ENCODE assay signal across 31 cellular contexts in the genomic region with DNA sequence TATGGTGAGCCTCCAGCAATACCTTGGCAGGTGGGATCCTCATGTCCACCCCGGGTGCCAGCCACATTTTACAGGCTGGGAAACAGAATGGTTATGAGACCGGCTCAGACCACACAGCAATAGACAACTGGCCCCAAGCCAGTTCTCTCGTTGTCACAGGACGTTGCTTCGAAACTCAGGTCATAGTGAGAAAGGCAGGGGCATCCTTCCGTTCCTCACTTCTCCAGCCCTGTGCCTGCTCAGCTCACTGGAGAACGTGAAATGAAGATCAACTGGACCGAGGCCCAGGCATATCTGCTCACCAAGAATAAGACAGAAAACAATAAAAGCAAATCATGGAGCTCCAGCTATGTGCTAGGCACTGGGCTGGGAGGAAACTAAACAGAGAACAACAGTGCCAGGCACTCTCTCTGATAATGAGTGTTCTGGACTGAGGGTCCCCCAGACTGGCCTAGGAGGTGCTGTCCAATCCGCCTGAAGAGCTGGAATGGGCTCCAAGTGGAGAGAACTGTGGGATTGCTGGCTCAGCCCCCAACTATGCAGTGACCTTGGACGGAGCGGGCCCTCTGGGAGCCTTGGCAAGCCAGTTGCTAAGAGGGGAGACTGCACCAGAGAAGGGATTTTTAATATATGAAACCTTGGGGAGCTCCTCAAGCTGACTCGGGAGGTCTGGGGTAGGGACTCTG. TPM values are rescaled to one million over a fixed set of nuclear protein-coding genes. Genes with fewer than 3 reads are reported as not detected.
DNase-seq lines count a peak whose midpoint lies in the region; ATAC-seq and TF ChIP-seq lines count a peak whose summit lies in the region.
"Had no signal": no experiment of that assay in that cellular context is flagged by ENCODE, and none has a peak within 500 bp of the region (broad histone marks: within the 10 kb centered on the region; RNA-seq: fewer than 3 reads in every experiment).

No MANE protein-coding gene starts in this region.

- no peaks in the 10 kb centered on the region for H3K4me1 Mint-ChIP-seq in activated T-cell treated with anti-CD3 and anti-CD28 coated beads, Interleukin-2, amount 50 U/mL, for 72 hours (ENCODE audit: low read depth)
- H3K4me1 Mint-ChIP-seq: activated naive CD4-positive, alpha-beta T cell treated with anti-CD3 and anti-CD28 coated beads, Interleukin-2, amount 50 U/mL, for 24 hours had no signal

- peaks cover 0 to 2% of the 10 kb centered on the region in 2 donors for H3K9me3 ChIP-seq in neuronal stem cell (replicated peaks in 1 of 2; ENCODE audit: control insufficient read depth in 2 of 2, insufficient read depth in 1 of 2, low read depth in 1 of 2, low read length in 2 of 2)
- H3K9me3 ChIP-seq: left lung, sigmoid colon, SJSA1, tibial artery had no signal

- H2BK12ac ChIP-seq in neuronal stem cell (ENCODE audit: low read length): no peak overlapping the region

- no peak overlapping the region for H3K4me3 Mint-ChIP-seq in activated T-cell treated with anti-CD3 and anti-CD28 coated beads, Interleukin-2, amount 50 U/mL, for 72 hours
- H3K4me3 Mint-ChIP-seq: activated naive CD4-positive, alpha-beta T cell treated with anti-CD3 and anti-CD28 coated beads, Interleukin-2, amount 50 U/mL, for 24 hours; CD8-positive, alpha-beta T cell; mesothelial cell of epicardium; naive thymus-derived CD8-positive, alpha-beta T cell; stimulated activated naive CD8-positive, alpha-beta T cell treated with anti-CD3 and anti-CD28 coated beads, Interleukin-15, Interleukin-2, amounts not matched to agents 100 ng/mL and 50 ng/mL, for 24 hours had no signal

- peak; percentile 34 for DNase-seq in activated effector memory CD4-positive, alpha-beta T cell treated with anti-CD3 and anti-CD28 coated beads, Interleukin-2, amount 50 U/mL, for 16 hours
- DNase-seq in activated effector memory CD4-positive, alpha-beta T cell treated with Interleukin-2 at 50 U/mL for 16 hours: no peak
- peak; percentile 78 for DNase-seq in Right ventricle myocardium superior
- no peak for DNase-seq in neuronal stem cell (ENCODE audit: low spot score)
- DNase-seq in activated T-cell treated with anti-CD3 and anti-CD28 coated beads, Interleukin-2, amount 50 U/mL, for 72 hours: no peak
- no peak for DNase-seq in AG08396 (ENCODE audit: low spot score)
- no peak for DNase-seq in GM13977 (ENCODE audit: low spot score)
- DNase-seq: 8988T; activated CD4-positive, alpha-beta T cell treated with anti-CD3 and anti-CD28 coated beads for 4 hours; CD8-positive, alpha-beta T cell; cerebellar nuclear complex; DMS153; GOT3; naive thymus-derived CD8-positive, alpha-beta T cell; NCI-H1694 treated with DMSO at 0.1 percent for 48 hours; NCI-H2171; NCI-H524; NK-92 treated with Interleukin-12 subunit alpha and Interleukin-12 subunit beta, amount 100 ng/mL, for 24 hours; sigmoid colon; stimulated activated CD4-positive, alpha-beta T cell treated with anti-CD3 and anti-CD28 coated beads, Interleukin-15, amount 100 ng/mL, for 24 hours; T-helper 1 cell had no signal

- no peak overlapping the region for H3K9ac ChIP-seq in neuronal stem cell (ENCODE audit: low read depth, low read length, poor library complexity)
- H3K9ac ChIP-seq: KMS-11 had no signal

- peak; percentile 86 for ATAC-seq in Right ventricle myocardium superior (ENCODE audit: poor library complexity)
- ATAC-seq in GM19023 (IDR thresholded peaks at IDR 0.05; ENCODE audit: unreplicated experiment): no peak
- ATAC-seq in activated T-cell treated with anti-CD3 and anti-CD28 coated beads, Interleukin-2, amount 50 U/mL, for 72 hours (replicated peaks in 1 of 2): no peak
- ATAC-seq: CD8-positive, alpha-beta T cell; naive thymus-derived CD8-positive, alpha-beta T cell had no signal

- no peaks in the 10 kb centered on the region for H3K9me3 Mint-ChIP-seq in activated T-cell treated with anti-CD3 and anti-CD28 coated beads, Interleukin-2, amount 50 U/mL, for 72 hours
- H3K9me3 Mint-ChIP-seq: activated naive CD4-positive, alpha-beta T cell treated with anti-CD3 and anti-CD28 coated beads, Interleukin-2, amount 50 U/mL, for 24 hours; CD8-positive, alpha-beta T cell; mesothelial cell of epicardium; naive thymus-derived CD8-positive, alpha-beta T cell; stimulated activated naive CD8-positive, alpha-beta T cell treated with anti-CD3 and anti-CD28 coated beads, Interleukin-15, Interleukin-2, amounts not matched to agents 100 ng/mL and 50 ng/mL, for 24 hours had no signal

- no CpG with 5 or more reads among the region's 12 CpGs for WGBS in neuronal stem cell (ENCODE audit: extremely low coverage in 2 of 2, insufficient read length in 2 of 2, insufficient replicate concordance in 1 of 2), 2 donors

- peak overlapping the region; percentile 5 for H2AK5ac ChIP-seq in neuronal stem cell (ENCODE audit: low read depth, low read length)

- no peak overlapping the region for H3K4me3 ChIP-seq in neuronal stem cell (ENCODE audit: low read length in 2 of 2)
- H3K4me3 ChIP-seq: left lung, sigmoid colon, SJSA1, tibial artery had no signal

- peaks cover 2% of the 10 kb centered on the region for H3K79me1 ChIP-seq in neuronal stem cell (ENCODE audit: low read depth, low read length)

- no peak overlapping the region for H2BK120ac ChIP-seq in neuronal stem cell (ENCODE audit: low read depth, low read length)

- H3K14ac ChIP-seq in neuronal stem cell (ENCODE audit: low read length): no peak overlapping the region

- H3K27ac Mint-ChIP-seq in activated T-cell treated with anti-CD3 and anti-CD28 coated beads, Interleukin-2, amount 50 U/mL, for 72 hours: no peak overlapping the region
- H3K27ac Mint-ChIP-seq: CD8-positive, alpha-beta T cell; mesothelial cell of epicardium; naive thymus-derived CD8-positive, alpha-beta T cell; stimulated activated naive CD8-positive, alpha-beta T cell treated with anti-CD3 and anti-CD28 coated beads, Interleukin-15, Interleukin-2, amounts not matched to agents 100 ng/mL and 50 ng/mL, for 24 hours had no signal

- H3K4ac ChIP-seq in neuronal stem cell (ENCODE audit: low read length): no peak overlapping the region

- H3K36me3 ChIP-seq in neuronal stem cell (replicated peaks in 1 of 2; ENCODE audit: control insufficient read depth in 2 of 2, insufficient read depth in 2 of 2, low read length in 2 of 2): no peaks in the 10 kb centered on the region
- H3K36me3 ChIP-seq: left lung, sigmoid colon, SJSA1, tibial artery had no signal

- no peaks in the 10 kb centered on the region for H3K36me3 Mint-ChIP-seq in activated T-cell treated with anti-CD3 and anti-CD28 coated beads, Interleukin-2, amount 50 U/mL, for 72 hours (ENCODE audit: insufficient read depth in 2 of 2)
- H3K36me3 Mint-ChIP-seq: activated naive CD4-positive, alpha-beta T cell treated with anti-CD3 and anti-CD28 coated beads, Interleukin-2, amount 50 U/mL, for 24 hours; CD8-positive, alpha-beta T cell; mesothelial cell of epicardium; naive thymus-derived CD8-positive, alpha-beta T cell had no signal

- no peak overlapping the region for H2AFZ ChIP-seq in neuronal stem cell (ENCODE audit: low read length)

- no peak overlapping the region for H2BK15ac ChIP-seq in neuronal stem cell (ENCODE audit: low read length)

- no peak overlapping the region for H3K4me2 ChIP-seq in neuronal stem cell (ENCODE audit: insufficient read depth, low read length, poor library complexity, severe bottlenecking)
- H3K4me2 ChIP-seq: KMS-11 had no signal

- no peak overlapping the region for H2BK5ac ChIP-seq in neuronal stem cell (ENCODE audit: low read length)

- no peaks in the 10 kb centered on the region for H3K27me3 Mint-ChIP-seq in activated T-cell treated with anti-CD3 and anti-CD28 coated beads, Interleukin-2, amount 50 U/mL, for 72 hours (ENCODE audit: low read depth)
- H3K27me3 Mint-ChIP-seq: activated naive CD4-positive, alpha-beta T cell treated with anti-CD3 and anti-CD28 coated beads, Interleukin-2, amount 50 U/mL, for 24 hours; stimulated activated naive CD8-positive, alpha-beta T cell treated with anti-CD3 and anti-CD28 coated beads, Interleukin-15, Interleukin-2, amounts not matched to agents 100 ng/mL and 50 ng/mL, for 24 hours had no signal

- H3K4me1 ChIP-seq in neuronal stem cell (ENCODE audit: control insufficient read depth in 2 of 2, insufficient read depth in 1 of 2, low read depth in 1 of 2, low read length in 2 of 2): peaks cover 0 to 2% of the 10 kb centered on the region in 2 donors
- H3K4me1 ChIP-seq: sigmoid colon, SJSA1 had no signal

- H4K91ac ChIP-seq in neuronal stem cell (ENCODE audit: low read depth, low read length, poor library complexity): no peak overlapping the region

- intact Hi-C loops in Right ventricle myocardium superior (cut with DNase I): no loop called here

- H3K23ac ChIP-seq in neuronal stem cell (ENCODE audit: low read depth, low read length, poor library complexity): no peak overlapping the region

- peaks cover 0 to 28% (median 2%) of the 10 kb centered on the region in 3 experiments for H3K27me3 ChIP-seq in neuronal stem cell (ENCODE audit: control insufficient read depth in 3 of 3, insufficient read depth in 3 of 3, low read depth in 1 of 3, low read length in 3 of 3)
- H3K27me3 ChIP-seq: SJSA1 had no signal

- H4K8ac ChIP-seq in neuronal stem cell (ENCODE audit: low read depth, low read length): no peak overlapping the region

- no peak for TF ChIP-seq CTCF in GM13977 (IDR thresholded peaks at IDR 0.05; ENCODE audit: extremely low read depth, insufficient read depth, missing control alignments)

- H3K27ac ChIP-seq in neuronal stem cell (replicated peaks; ENCODE audit: low read length): no peak overlapping the region
- H3K27ac ChIP-seq: KMS-11, left lung, SJSA1, tibial artery had no signal

- H3K18ac ChIP-seq in neuronal stem cell (ENCODE audit: low read length): no peak overlapping the region

- in situ Hi-C loops in GM13977 (cut with MboI; ENCODE audit: low pct_unique_long_range_greater_than_20kb, low sequenced_read_pairs, unreplicated experiment): no loop called here

RNA-seq across cellular contexts. Expression of a gene that starts 18.8 kb away (rescaled TPM):
- total RNA-seq in Right ventricle myocardium superior: 10.6 TPM
- polyA plus RNA-seq in neuronal stem cell (2013, experiment 1 of 2): 5.6 TPM
- 4.9 TPM for polyA plus RNA-seq in neuronal stem cell (2013, experiment 2 of 2)
- under 1 TPM; 0.39 to 0.67 TPM for total RNA-seq in activated T-cell treated with anti-CD3 and anti-CD28 coated beads, Interleukin-2, amount 50 U/mL, for 72 hours
- total RNA-seq: CD8-positive, alpha-beta T cell; naive thymus-derived CD8-positive, alpha-beta T cell; SJSA1 had no signal

RNA-seq across cellular contexts. Expression of a gene that starts 28.0 kb away (rescaled TPM):
- total RNA-seq in Right ventricle myocardium superior: not detected
- polyA plus RNA-seq in neuronal stem cell (2013, experiment 1 of 2): not detected
- not detected for polyA plus RNA-seq in neuronal stem cell (2013, experiment 2 of 2)
- not detected for total RNA-seq in activated T-cell treated with anti-CD3 and anti-CD28 coated beads, Interleukin-2, amount 50 U/mL, for 72 hours
- total RNA-seq: CD8-positive, alpha-beta T cell; fibroblast of villous mesenchyme; mesothelial cell of epicardium; naive thymus-derived CD8-positive, alpha-beta T cell; omental fat pad; sigmoid colon; SJSA1 had no signal
- polyA plus RNA-seq: naive thymus-derived CD8-positive, alpha-beta T cell; sigmoid colon had no signal

RNA-seq across cellular contexts. Expression of a gene that starts 39.2 kb away (rescaled TPM):
- 0.38 TPM for total RNA-seq in Right ventricle myocardium superior
- 0.39 TPM for polyA plus RNA-seq in neuronal stem cell (2013, experiment 1 of 2)
- polyA plus RNA-seq in neuronal stem cell (2013, experiment 2 of 2): 0.58 TPM
- total RNA-seq in activated T-cell treated with anti-CD3 and anti-CD28 coated beads, Interleukin-2, amount 50 U/mL, for 72 hours: not detected
- total RNA-seq: CD8-positive, alpha-beta T cell; fibroblast of villous mesenchyme; naive thymus-derived CD8-positive, alpha-beta T cell; omental fat pad; sigmoid colon; SJSA1 had no signal
- polyA plus RNA-seq: naive thymus-derived CD8-positive, alpha-beta T cell had no signal

RNA-seq across cellular contexts. Expression of a gene that starts 50.3 kb away (rescaled TPM):
- not detected for total RNA-seq in Right ventricle myocardium superior
- 0.03 TPM for polyA plus RNA-seq in neuronal stem cell (2013, experiment 1 of 2)
- 0.04 TPM for polyA plus RNA-seq in neuronal stem cell (2013, experiment 2 of 2)
- total RNA-seq in activated T-cell treated with anti-CD3 and anti-CD28 coated beads, Interleukin-2, amount 50 U/mL, for 72 hours: not detected
- total RNA-seq: CD8-positive, alpha-beta T cell; fibroblast of villous mesenchyme; naive thymus-derived CD8-positive, alpha-beta T cell; SJSA1 had no signal
- polyA plus RNA-seq: naive thymus-derived CD8-positive, alpha-beta T cell had no signal

Comparison
In these comparisons a context has a peak if more than half of its experiments do, and no peak if none do; other contexts are left out.
1. DNase-seq: peak in activated effector memory CD4-positive, alpha-beta T cell treated with anti-CD3 and anti-CD28 coated beads, Interleukin-2, amount 50 U/mL, for 16 hours (single experiment) and Right ventricle myocardium superior (single experiment); none in activated effector memory CD4-positive, alpha-beta T cell treated with Interleukin-2 at 50 U/mL for 16 hours (single experiment), neuronal stem cell (single experiment), activated T-cell treated with anti-CD3 and anti-CD28 coated beads, Interleukin-2, amount 50 U/mL, for 72 hours (0 of 2), AG08396 (single experiment) and GM13977 (single experiment).